Comparison of ENCODE assay signal across 10 cellular contexts in genomic region chr20:50848846-50849673, GRCh38. TPM values are rescaled to one million over a fixed set of nuclear protein-coding genes. Genes with fewer than 3 reads are reported as not detected.
A peak's percentile ranks its signal among the peaks of the same experiment; 100 is the strongest.
DNase-seq lines count a peak whose midpoint lies in the region; ATAC-seq, FAIRE-seq and TF ChIP-seq lines count a peak whose summit lies in the region.
"Had no signal": no experiment of that assay in that cellular context is flagged by ENCODE, and none has a peak within 500 bp of the region (broad histone marks: within the 10 kb centered on the region; RNA-seq: fewer than 3 reads in every experiment).

No MANE protein-coding gene starts in this region.

- FAIRE-seq in GM12891 (lab: Jason Lieb, UNC) (no peak), pancreas (lab: Jason Lieb, UNC) (no peak)

- H3K9me3 ChIP-seq in pancreas: no peaks in the 10 kb centered on the region

- no peak overlapping the region for H3K23ac ChIP-seq in mesendoderm (ENCODE audit: low read length)

- H3K9ac ChIP-seq in mesendoderm (ENCODE audit: low read length): no peak overlapping the region

- H3K4me2 ChIP-seq in mesendoderm (ENCODE audit: low read length): no peak overlapping the region
- H3K4me2 ChIP-seq: PC-9 had no signal

- no peak overlapping the region for H3K56ac ChIP-seq in mesendoderm (ENCODE audit: low read length)

- intact Hi-C loops in pancreas (cut with DNase I): no loop called here

- no peak overlapping the region for H4K8ac ChIP-seq in mesendoderm (ENCODE audit: low read depth, low read length)

- DNase-seq in GM12891 (ENCODE audit: insufficient read length, low spot score): no peak
- DNase-seq in M059J (ENCODE audit: low read depth): peak; percentile 22
- DNase-seq in pancreas: peak; percentile 34 to 83 (median 66)
- no peak for DNase-seq in putamen (ENCODE audit: low spot score)
- no peak for DNase-seq in mesendoderm
- no peak for DNase-seq in midbrain (lab: John Stamatoyannopoulos, UW)
- DNase-seq: stimulated activated CD4-positive, alpha-beta T cell treated with anti-CD3 and anti-CD28 coated beads, Interleukin-4, amount 100 ng/mL, for 24 hours had no signal

- no peak overlapping the region for H3K4ac ChIP-seq in mesendoderm (ENCODE audit: low read depth, low read length)

- H3K27me3 ChIP-seq in pancreas: no peaks in the 10 kb centered on the region
- H3K27me3 ChIP-seq in mesendoderm (ENCODE audit: insufficient read depth, low read length, poor library complexity): no peaks in the 10 kb centered on the region

- WGBS in pancreas, 2 donors: 34 to 35% methylated on average over 18 of the region's 18 CpGs
- WGBS in mesendoderm (ENCODE audit: extremely low coverage, insufficient coverage, low lambda C conversion rate): no CpG with 5 or more reads among the region's 18 CpGs

- H3K27ac ChIP-seq in cingulate gyrus (ENCODE audit: low read depth, low read length) (peak overlapping the region; percentile 29), pancreas (peak overlapping the region; percentile 66 to 76 (median 68)), mesendoderm (ENCODE audit: low read depth, low read length) (no peak overlapping the region)
- H3K27ac ChIP-seq: PC-9 had no signal

- no peak overlapping the region for H2BK5ac ChIP-seq in mesendoderm (ENCODE audit: low read length)

- no peaks in the 10 kb centered on the region for H3K36me3 ChIP-seq in pancreas
- no peaks in the 10 kb centered on the region for H3K36me3 ChIP-seq in mesendoderm (ENCODE audit: control insufficient read depth, insufficient read depth, low read length)

- peak; percentile 84 to 91 (median 90) for ATAC-seq in pancreas
- no peak for ATAC-seq in GM21390 (IDR thresholded peaks at IDR 0.05; ENCODE audit: unreplicated experiment)

- no peak overlapping the region for H2BK15ac ChIP-seq in mesendoderm (replicated peaks; ENCODE audit: low read depth)

- no peak overlapping the region for H3K18ac ChIP-seq in mesendoderm (ENCODE audit: low read length)

- no peak overlapping the region for H4K5ac ChIP-seq in mesendoderm (ENCODE audit: low read length)

- H3K4me1 ChIP-seq in pancreas (peaks cover 6 to 16% (median 13%) of the 10 kb centered on the region in 3 donors), mesendoderm (ENCODE audit: control insufficient read depth, low read depth, low read length) (peaks cover 3% of the 10 kb centered on the region)

- TF ChIP-seq POLR2A in GM12891 (IDR thresholded peaks at IDR 0.05; ENCODE audit: low read depth, low read length): no peak

- no peak overlapping the region for H2AK5ac ChIP-seq in mesendoderm (ENCODE audit: low read length)

- H3K79me1 ChIP-seq in mesendoderm (ENCODE audit: low read length): no peaks in the 10 kb centered on the region

- no peak for TF ChIP-seq CTCF in pancreas (IDR thresholded peaks at IDR 0.05)

- no peak overlapping the region for H2BK120ac ChIP-seq in mesendoderm (ENCODE audit: low read depth, low read length)

- H3K4me3 ChIP-seq in pancreas (peak overlapping the region in 1 of 4 donors; percentile 25), mesendoderm (ENCODE audit: low read length) (no peak overlapping the region)
- H3K4me3 ChIP-seq: PC-9 had no signal

- H3K79me2 ChIP-seq in mesendoderm (ENCODE audit: control insufficient read depth, insufficient read depth, low read length): no peaks in the 10 kb centered on the region

TF ChIP-seq in GM12891, 5 proteins besides CTCF, POLR2A, EP300 and RAD21:
- peak; percentile 23; the same call in 1 of the 2 replicates for TF ChIP-seq POU2F2 (IDR thresholded peaks at IDR 0.05; ENCODE audit: low read depth, low read length)
- no peak for TF ChIP-seq PAX5 (IDR thresholded peaks at IDR 0.05; ENCODE audit: insufficient read depth, low read length, severe bottlenecking)
- peak; percentile 96 for TF ChIP-seq SPI1 (IDR thresholded peaks at IDR 0.05; ENCODE audit: low read depth, low read length)
- no peak for TF ChIP-seq POLR2AphosphoS5 (IDR thresholded peaks at IDR 0.05; ENCODE audit: low read depth, low read length)
- TF ChIP-seq TAF1 (IDR thresholded peaks at IDR 0.05; ENCODE audit: low read depth, low read length): no peak

RNA-seq across cellular contexts. Expression of gene BCAS4, which starts 54.2 kb away (rescaled TPM):
- 77.5 TPM for polyA plus RNA-seq in GM12891 (2012; ENCODE audit: low read depth, missing spikeins)
- total RNA-seq in M059J (2014; rRNA removed; shearing (Covaris generic)): 15.4 and 16.2 TPM in 2 replicates
- total RNA-seq in pancreas: 1 to 10 TPM in 5 of 6 donors, under 1 TPM in 1; 0.85 to 1.9 (median 1.7) TPM
- 1 to 10 TPM; 2.0 to 4.8 TPM for polyA plus RNA-seq in pancreas
- 4.5 TPM for polyA plus RNA-seq in mesendoderm (2013, experiment 1 of 2)
- polyA plus RNA-seq in mesendoderm (2013, experiment 2 of 2): 4.5 TPM

Comparison
In these comparisons a context has a peak if more than half of its experiments do, and no peak if none do; other contexts are left out.
1. DNase-seq: peak in M059J (single experiment) and pancreas (6 of 6); none in GM12891 (single experiment), putamen (single experiment), mesendoderm (single experiment) and midbrain (single experiment).